In the genomic region with DNA sequence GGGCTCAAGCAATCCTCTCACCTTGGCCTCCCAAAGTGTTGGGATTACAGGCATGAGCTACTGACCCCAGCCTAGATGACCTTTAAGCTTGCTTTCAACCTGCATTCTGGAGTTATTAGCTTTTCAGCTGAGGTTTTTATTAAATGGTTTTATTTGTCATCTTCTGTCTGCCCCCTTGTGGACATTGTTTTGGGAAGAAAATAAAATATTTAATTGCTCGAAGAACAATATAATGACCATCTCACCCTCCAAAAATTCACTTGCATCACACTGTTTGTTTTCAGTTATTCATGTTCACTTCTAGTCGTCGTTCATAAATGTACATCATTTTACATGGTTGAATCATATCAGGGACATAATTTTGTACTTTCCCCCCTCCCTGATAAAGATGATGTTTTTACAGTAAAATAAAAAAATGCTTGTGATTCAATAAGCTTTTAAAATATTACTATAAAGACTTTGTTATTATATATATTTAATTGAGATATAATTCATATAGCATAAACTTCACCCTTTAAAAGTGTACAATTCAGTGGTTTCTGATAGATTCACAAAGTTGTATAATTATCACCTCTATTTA, we compare ENCODE assay signal across 9 cellular contexts. TPM values are rescaled to one million over a fixed set of nuclear protein-coding genes. Genes with fewer than 3 reads are reported as not detected.
DNase-seq lines count a peak whose midpoint lies in the region; ATAC-seq, FAIRE-seq and TF ChIP-seq lines count a peak whose summit lies in the region.
"Had no signal": no experiment of that assay in that cellular context is flagged by ENCODE, and none has a peak within 500 bp of the region (broad histone marks: within the 10 kb centered on the region; RNA-seq: fewer than 3 reads in every experiment).

No MANE protein-coding gene starts in this region.

- no peak for TF ChIP-seq POLR2A in GM12891 (IDR thresholded peaks at IDR 0.05; ENCODE audit: low read depth, low read length)

- no peak overlapping the region for H3K4me3 Mint-ChIP-seq in activated CD4-positive, alpha-beta memory T cell treated with anti-CD3 and anti-CD28 coated beads, Interleukin-2, amount 10 ng/mL, durations not matched to agents 7 days and 5 days

- DNase-seq in A172 (ENCODE audit: low spot score) (peak; percentile 28), GM12891 (ENCODE audit: insufficient read length, low spot score) (peak; percentile 10), SK-MEL-5 (ENCODE audit: low read depth, low spot score) (peak; percentile 66), glomerular visceral epithelial cell (ENCODE audit: extremely low spot score) (peak; percentile 49)
- DNase-seq in activated CD4-positive, alpha-beta memory T cell treated with anti-CD3 and anti-CD28 coated beads, Interleukin-2, amount 10 ng/mL, durations not matched to agents 7 days and 5 days = no peak
- DNase-seq in stimulated activated CD4-positive, alpha-beta T cell treated with anti-CD3 and anti-CD28 coated beads, Interleukin-2, amount 100 ng/mL, for 24 hours = no peak

- peaks cover 43% of the 10 kb centered on the region for H3K27me3 Mint-ChIP-seq in activated CD4-positive, alpha-beta memory T cell treated with anti-CD3 and anti-CD28 coated beads, Interleukin-2, amount 10 ng/mL, durations not matched to agents 7 days and 5 days

- peaks cover 3% of the 10 kb centered on the region for H3K4me1 Mint-ChIP-seq in activated CD4-positive, alpha-beta memory T cell treated with anti-CD3 and anti-CD28 coated beads, Interleukin-2, amount 10 ng/mL, durations not matched to agents 7 days and 5 days

- no peaks in the 10 kb centered on the region for H3K9me3 Mint-ChIP-seq in activated CD4-positive, alpha-beta memory T cell treated with anti-CD3 and anti-CD28 coated beads, Interleukin-2, amount 10 ng/mL, durations not matched to agents 7 days and 5 days

- in situ Hi-C loops in SK-MEL-5 (cut with HindIII; ENCODE audit: low pct_unique_long_range_greater_than_20kb, low sequenced_read_pairs) = no loop called here

- ATAC-seq in HG03457 (IDR thresholded peaks at IDR 0.05; ENCODE audit: unreplicated experiment) = no peak
- ATAC-seq in HG02938 (IDR thresholded peaks at IDR 0.05; ENCODE audit: unreplicated experiment) = no peak

- CTCF ChIA-PET in activated CD4-positive, alpha-beta memory T cell treated with anti-CD3 and anti-CD28 coated beads, Interleukin-2, amount 10 ng/mL, durations not matched to agents 7 days and 5 days (lab: Charles Lee) = interaction anchor here (0.5 to 4.5 kb wide), 29 partner anchors 9 to 485 kb away, joined by 3 to 237 read pairs (median 8); partner anchors contain the start of genes C1QL4, DNAJC22, PRPH and SPATS2

- H3K27ac Mint-ChIP-seq in activated CD4-positive, alpha-beta memory T cell treated with anti-CD3 and anti-CD28 coated beads, Interleukin-2, amount 10 ng/mL, durations not matched to agents 7 days and 5 days = no peak overlapping the region

- FAIRE-seq in GM12891 (lab: Jason Lieb, UNC) = no peak

- no peaks in the 10 kb centered on the region for H3K36me3 Mint-ChIP-seq in activated CD4-positive, alpha-beta memory T cell treated with anti-CD3 and anti-CD28 coated beads, Interleukin-2, amount 10 ng/mL, durations not matched to agents 7 days and 5 days (ENCODE audit: low read depth)

- POLR2A ChIA-PET in activated CD4-positive, alpha-beta memory T cell treated with anti-CD3 and anti-CD28 coated beads, Interleukin-2, amount 10 ng/mL, durations not matched to agents 7 days and 5 days (lab: Charles Lee) = interaction anchor here (2.3 to 3.0 kb wide), 2 partner anchors 10 to 227 kb away, joined by 8 to 29 read pairs; partner anchors contain the start of genes SPATS2 and TUBA1B

TF ChIP-seq in GM12891, 5 proteins besides CTCF, POLR2A, EP300 and RAD21:
- no peak for TF ChIP-seq POU2F2 (IDR thresholded peaks at IDR 0.05; ENCODE audit: low read depth, low read length)

RNA-seq across cellular contexts. Expression of gene SPATS2, which starts 10.1 kb away (rescaled TPM):
- total RNA-seq in A172 (2014; rRNA removed; shearing (Covaris generic)) = 23.8 and 30.6 TPM in 2 replicates
- polyA plus RNA-seq in GM12891 (2012; ENCODE audit: low read depth, missing spikeins) = 21.3 TPM
- total RNA-seq in SK-MEL-5 (2014; rRNA removed; shearing (Covaris generic)) = 57.0 and 71.5 TPM in 2 replicates
- polyA plus RNA-seq in SK-MEL-5 (2015; cell fraction: cytosol; rRNA removed) = 52.8 and 65.7 TPM in 2 replicates
- 61.3 and 67.2 TPM in 2 replicates for polyA plus RNA-seq in SK-MEL-5 (2015; cell fraction: nucleus; rRNA removed)
- total RNA-seq in activated CD4-positive, alpha-beta memory T cell treated with anti-CD3 and anti-CD28 coated beads, Interleukin-2, amount 10 ng/mL, durations not matched to agents 7 days and 5 days = 10 to 100 TPM; 12.3 to 15.6 TPM

RNA-seq across cellular contexts. Expression of gene DNAJC22, which starts 10.5 kb away (rescaled TPM):
- total RNA-seq in A172 (2014; rRNA removed; shearing (Covaris generic)) = 12.6 and 13.1 TPM in 2 replicates
- 0.08 TPM for polyA plus RNA-seq in GM12891 (2012; ENCODE audit: low read depth, missing spikeins)
- 11.9 and 13.2 TPM in 2 replicates for total RNA-seq in SK-MEL-5 (2014; rRNA removed; shearing (Covaris generic))
- 12.6 and 13.1 TPM in 2 replicates for polyA plus RNA-seq in SK-MEL-5 (2015; cell fraction: cytosol; rRNA removed)
- polyA plus RNA-seq in SK-MEL-5 (2015; cell fraction: nucleus; rRNA removed) = 11.6 and 13.5 TPM in 2 replicates
- under 1 TPM in 1 of 2 experiments, not detected in 1; 0.05 TPM for total RNA-seq in activated CD4-positive, alpha-beta memory T cell treated with anti-CD3 and anti-CD28 coated beads, Interleukin-2, amount 10 ng/mL, durations not matched to agents 7 days and 5 days

RNA-seq across cellular contexts. Expression of gene C1QL4, which starts 20.2 kb away (rescaled TPM):
- total RNA-seq in A172 (2014; rRNA removed; shearing (Covaris generic)) = 2.3 and 4.4 TPM in 2 replicates
- polyA plus RNA-seq in GM12891 (2012; ENCODE audit: low read depth, missing spikeins) = 0.12 TPM
- 3.5 and 3.6 TPM in 2 replicates for total RNA-seq in SK-MEL-5 (2014; rRNA removed; shearing (Covaris generic))
- 4.7 and 5.0 TPM in 2 replicates for polyA plus RNA-seq in SK-MEL-5 (2015; cell fraction: cytosol; rRNA removed)
- 1.3 and 2.8 TPM in 2 replicates for polyA plus RNA-seq in SK-MEL-5 (2015; cell fraction: nucleus; rRNA removed)
- not detected for total RNA-seq in activated CD4-positive, alpha-beta memory T cell treated with anti-CD3 and anti-CD28 coated beads, Interleukin-2, amount 10 ng/mL, durations not matched to agents 7 days and 5 days
- polyA plus RNA-seq: esophagus had no signal

RNA-seq across cellular contexts. Expression of gene TROAP, which starts 34.1 kb away (rescaled TPM):
- 38.2 and 45.4 TPM in 2 replicates for total RNA-seq in A172 (2014; rRNA removed; shearing (Covaris generic))
- 20.7 TPM for polyA plus RNA-seq in GM12891 (2012; ENCODE audit: low read depth, missing spikeins)
- 17.9 and 28.6 TPM in 2 replicates for total RNA-seq in SK-MEL-5 (2014; rRNA removed; shearing (Covaris generic))
- 28.9 and 38.2 TPM in 2 replicates for polyA plus RNA-seq in SK-MEL-5 (2015; cell fraction: cytosol; rRNA removed)
- 113 and 141 TPM in 2 replicates for polyA plus RNA-seq in SK-MEL-5 (2015; cell fraction: nucleus; rRNA removed)
- total RNA-seq in activated CD4-positive, alpha-beta memory T cell treated with anti-CD3 and anti-CD28 coated beads, Interleukin-2, amount 10 ng/mL, durations not matched to agents 7 days and 5 days = 10 to 100 TPM; 75.1 to 79.5 TPM

Comparison
In these comparisons a context has a peak if more than half of its experiments do, and no peak if none do; other contexts are left out.
1. DNase-seq: peak in A172 (single experiment), GM12891 (single experiment), SK-MEL-5 (single experiment) and glomerular visceral epithelial cell (single experiment); none in activated CD4-positive, alpha-beta memory T cell treated with anti-CD3 and anti-CD28 coated beads, Interleukin-2, amount 10 ng/mL, durations not matched to agents 7 days and 5 days (single experiment) and stimulated activated CD4-positive, alpha-beta T cell treated with anti-CD3 and anti-CD28 coated beads, Interleukin-2, amount 100 ng/mL, for 24 hours (0 of 2).
2. RNA of gene DNAJC22, which starts 10.5 kb away (total RNA-seq): 11.9 to 13.2 TPM in SK-MEL-5 and 12.6 to 13.1 TPM in A172; 0.05 TPM in activated CD4-positive, alpha-beta memory T cell treated with anti-CD3 and anti-CD28 coated beads, Interleukin-2, amount 10 ng/mL, durations not matched to agents 7 days and 5 days; every median in the first group is over 10 times any median in the second.